In the genomic region with DNA sequence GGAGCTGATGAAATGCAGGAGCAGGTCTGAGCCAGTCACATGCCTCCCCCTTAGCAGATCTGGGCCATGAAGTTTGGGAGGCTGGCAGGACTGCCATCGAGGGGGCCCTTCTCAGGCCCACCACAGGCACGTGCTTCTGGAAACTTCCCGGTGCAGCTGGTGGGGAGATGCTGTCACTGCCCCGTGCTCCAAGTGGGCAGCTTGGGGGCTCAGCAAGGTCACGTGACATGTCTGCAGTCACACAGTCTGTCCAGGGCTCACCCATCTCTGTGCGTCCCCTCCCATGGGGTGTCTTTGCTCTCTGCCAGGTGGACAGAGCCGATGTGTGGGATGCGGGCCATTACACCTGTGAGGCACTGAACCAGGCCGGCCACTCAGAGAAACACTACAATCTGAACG, we compare ENCODE assay signal across 24 cellular contexts.
"Had no signal": no experiment of that assay in that cellular context is flagged by ENCODE, and none has a peak within 500 bp of the region (broad histone marks: within the 10 kb centered on the region; RNA-seq: fewer than 3 reads in every experiment).

No MANE protein-coding gene starts in this region.

- H3K4me3 Mint-ChIP-seq: activated CD4-positive, alpha-beta T cell treated with anti-CD3 and anti-CD28 coated beads for 36 hours; activated CD4-positive, alpha-beta T cell treated with anti-CD3 and anti-CD28 coated beads, Interleukin-2, amount 10 ng/mL, durations not matched to agents 7 days and 5 days; activated CD8-positive, alpha-beta T cell treated with anti-CD3 and anti-CD28 coated beads, Interleukin-2, amount 10 ng/mL, durations not matched to agents 7 days and 5 days; activated naive CD4-positive, alpha-beta T cell treated with anti-CD3 and anti-CD28 coated beads for 36 hours; activated T-cell treated with anti-CD3 and anti-CD28 coated beads, Interleukin-2, amount 50 U/mL, for 24 hours; activated T-helper 1 cell treated with anti-CD3 and anti-CD28 coated beads, Interleukin-12 subunit alpha, Interleukin-12 subunit beta, Interleukin-2, Interleukin-4 antibody, amounts not matched to agents 30 ng/mL and 10 ng/mL and 1 ng/mL, durations not matched to agents 14 hours and 24 hours and 36 hours had no signal

- H3K27ac Mint-ChIP-seq: activated CD4-positive, alpha-beta T cell treated with anti-CD3 and anti-CD28 coated beads for 36 hours; activated CD4-positive, alpha-beta T cell treated with anti-CD3 and anti-CD28 coated beads, Interleukin-2, amount 10 ng/mL, durations not matched to agents 7 days and 5 days; activated CD8-positive, alpha-beta T cell treated with anti-CD3 and anti-CD28 coated beads, Interleukin-2, amount 10 ng/mL, durations not matched to agents 7 days and 5 days; activated naive CD4-positive, alpha-beta T cell treated with anti-CD3 and anti-CD28 coated beads for 36 hours; activated T-cell treated with anti-CD3 and anti-CD28 coated beads, Interleukin-2, amount 50 U/mL, for 24 hours; activated T-helper 1 cell treated with anti-CD3 and anti-CD28 coated beads, Interleukin-12 subunit alpha, Interleukin-12 subunit beta, Interleukin-2, Interleukin-4 antibody, amounts not matched to agents 30 ng/mL and 10 ng/mL and 1 ng/mL, durations not matched to agents 14 hours and 24 hours and 36 hours had no signal

- H3K9me3 Mint-ChIP-seq: activated T-helper 1 cell treated with anti-CD3 and anti-CD28 coated beads, Interleukin-12 subunit alpha, Interleukin-12 subunit beta, Interleukin-2, Interleukin-4 antibody, amounts not matched to agents 30 ng/mL and 10 ng/mL and 1 ng/mL, durations not matched to agents 14 hours and 24 hours and 36 hours had no signal

- H3K4me1 ChIP-seq: adrenal gland, body of pancreas, breast epithelium had no signal

- H3K27ac ChIP-seq: adrenal gland, body of pancreas, breast epithelium, SJCRH30, SK-N-MC had no signal

- FAIRE-seq: astrocyte had no signal

- H3K27me3 ChIP-seq: adrenal gland, body of pancreas, breast epithelium, SJCRH30 had no signal

- H3K4me3 ChIP-seq: adrenal gland, body of pancreas, breast epithelium, SJCRH30, SK-N-MC had no signal

- H3K9me3 ChIP-seq: adrenal gland, body of pancreas, breast epithelium, SJCRH30 had no signal

- ATAC-seq: activated CD4-positive, alpha-beta T cell treated with anti-CD3 and anti-CD28 coated beads for 36 hours; activated CD8-positive, alpha-beta T cell treated with anti-CD3 and anti-CD28 coated beads, Interleukin-2, amount 10 ng/mL, durations not matched to agents 7 days and 5 days; activated naive CD4-positive, alpha-beta T cell treated with anti-CD3 and anti-CD28 coated beads, Interleukin-2, amount 50 U/mL, for 72 hours; body of pancreas had no signal

- DNase-seq: activated CD4-positive, alpha-beta T cell treated with anti-CD3 and anti-CD28 coated beads for 36 hours; activated CD4-positive, alpha-beta T cell treated with anti-CD3 and anti-CD28 coated beads, Interleukin-2, amount 10 ng/mL, durations not matched to agents 7 days and 5 days; activated CD4-positive, alpha-beta T cell treated with anti-CD3 and anti-CD28 coated beads, Interleukin-2, amount 50 U/mL, for 48 hours; activated CD8-positive, alpha-beta T cell treated with anti-CD3 and anti-CD28 coated beads, Interleukin-2, amount 10 ng/mL, durations not matched to agents 7 days and 5 days; activated gamma-delta T cell treated with Interleukin-2 at 50 U/mL for 16 hours; activated naive CD4-positive, alpha-beta T cell treated with anti-CD3 and anti-CD28 coated beads for 36 hours; activated T-cell treated with anti-CD3 and anti-CD28 coated beads, Interleukin-2, amount 50 U/mL, for 24 hours; body of pancreas; NCI-H1105; NCI-H1417 treated with DMSO at 0.1 percent for 48 hours; NCI-H1694; NCI-H1930; NCI-H2081 treated with DMSO at 0.1 percent for 48 hours; NCI-H345; NCI-H524 treated with DMSO at 0.1 percent for 48 hours; NK-92 treated with Interleukin-12 subunit alpha and Interleukin-12 subunit beta, amount 100 ng/mL, for 24 hours; SHP77; SJCRH30 had no signal

- H3K36me3 ChIP-seq: adrenal gland, breast epithelium, SJCRH30 had no signal
